In the genomic region with DNA sequence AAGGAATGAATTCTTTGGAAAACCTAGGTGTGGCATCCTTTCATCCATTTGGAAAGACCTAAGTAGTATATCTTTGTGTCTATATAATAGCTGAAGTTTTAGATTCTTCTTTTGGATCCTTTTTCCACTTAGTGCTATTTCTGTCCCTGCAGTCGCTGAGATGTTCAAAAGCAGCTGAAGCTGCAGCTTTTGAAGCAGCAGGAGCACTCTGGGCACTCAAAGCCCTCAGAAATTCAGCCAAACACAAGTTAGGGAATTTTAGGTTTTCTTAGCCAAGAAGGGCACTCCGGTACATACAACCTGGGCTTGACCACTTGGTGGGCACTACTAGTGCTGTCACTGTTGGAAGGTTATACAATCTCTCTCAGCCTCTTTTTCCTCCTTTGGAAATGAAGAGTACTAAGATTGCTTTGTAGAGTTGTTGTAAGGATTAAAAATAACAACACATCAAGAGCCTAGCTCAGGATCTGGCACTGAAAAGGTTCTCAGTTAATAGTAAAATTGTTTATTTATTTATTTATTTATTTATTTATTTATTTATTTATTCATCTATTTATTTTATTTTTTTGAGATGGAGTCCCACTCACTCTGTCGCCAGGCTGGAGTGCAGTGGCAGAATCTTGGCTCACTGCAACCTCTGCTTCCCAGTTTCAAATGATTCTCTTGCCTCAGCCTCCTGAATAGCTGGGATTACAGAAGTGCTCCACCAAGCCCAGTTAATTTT, we compare ENCODE assay signal across 1 cellular context.
TF ChIP-seq lines count a peak whose summit lies in the region.

No MANE protein-coding gene starts in this region.

TF ChIP-seq in IMR-90, 13 proteins besides CTCF, POLR2A, EP300 and RAD21 (continued from another document):
- TF ChIP-seq SMC3 (IDR thresholded peaks at IDR 0.05; ENCODE audit: low read depth, low read length), result no peak
- TF ChIP-seq MAZ (IDR thresholded peaks at IDR 0.05; ENCODE audit: borderline replicate concordance, low read depth, low read length), result no peak
- TF ChIP-seq FOS (IDR thresholded peaks at IDR 0.05; ENCODE audit: low read depth, low read length), result no peak
- no peak for TF ChIP-seq MXI1 (IDR thresholded peaks at IDR 0.05; ENCODE audit: borderline replicate concordance, low read depth, low read length)
- no peak for TF ChIP-seq RCOR1 (IDR thresholded peaks at IDR 0.05; ENCODE audit: insufficient replicate concordance, low read length)
